In genomic region chr2:187478719-187479118, GRCh38 we compare ENCODE assay signal across 16 cellular contexts. TPM values are rescaled to one million over a fixed set of nuclear protein-coding genes. Genes with fewer than 3 reads are reported as not detected.
DNase-seq lines count a peak whose midpoint lies in the region; ATAC-seq and TF ChIP-seq lines count a peak whose summit lies in the region.
"Had no signal": no experiment of that assay in that cellular context is flagged by ENCODE, and none has a peak within 500 bp of the region (broad histone marks: within the 10 kb centered on the region; RNA-seq: fewer than 3 reads in every experiment).

No MANE protein-coding gene starts in this region.

- TF ChIP-seq CTCF in MCF 10A (IDR thresholded peaks at IDR 0.05; ENCODE audit: unreplicated experiment) (no peak), breast epithelium (IDR thresholded peaks at IDR 0.05) (no peak), IMR-90 (conservative IDR thresholded peaks at IDR 0.05; ENCODE audit: low read depth, low read length) (no peak), fibroblast of villous mesenchyme (IDR thresholded peaks at IDR 0.05; ENCODE audit: insufficient read depth, low read depth, low read length) (no peak), vagina (IDR thresholded peaks at IDR 0.05) (no peak)

- no peaks in the 10 kb centered on the region for H3K9me1 ChIP-seq in IMR-90 (ENCODE audit: insufficient read depth, low read length)

- TF ChIP-seq RAD21 in IMR-90 (IDR thresholded peaks at IDR 0.05; ENCODE audit: low read length) = no peak

- H2AK9ac ChIP-seq in IMR-90 (replicated peaks; ENCODE audit: low read depth, low read length, poor library complexity) = no peak overlapping the region

- H3K4me1 ChIP-seq in breast epithelium = no peaks in the 10 kb centered on the region
- H3K4me1 ChIP-seq in IMR-90 (ENCODE audit: control insufficient read depth, insufficient read depth, low read length) = no peaks in the 10 kb centered on the region
- no peaks in the 10 kb centered on the region for H3K4me1 ChIP-seq in vagina
- H3K4me1 ChIP-seq: BLaER1 had no signal

- H2BK120ac ChIP-seq in IMR-90 (ENCODE audit: low read depth, low read length) = no peak overlapping the region

- H3K18ac ChIP-seq in IMR-90 (ENCODE audit: low read depth, low read length) = no peak overlapping the region

- H3K36me3 ChIP-seq in breast epithelium (no peaks in the 10 kb centered on the region), IMR-90 (ENCODE audit: control insufficient read depth, insufficient read depth, low read length) (peaks cover 22% of the 10 kb centered on the region), vagina (no peaks in the 10 kb centered on the region)
- H3K36me3 ChIP-seq: BLaER1 had no signal

- no peak overlapping the region for H3K4me3 ChIP-seq in breast epithelium
- no peak overlapping the region for H3K4me3 ChIP-seq in IMR-90 (ENCODE audit: insufficient read depth, low read depth, low read length)
- H3K4me3 ChIP-seq in fibroblast of villous mesenchyme (ENCODE audit: low read depth, low read length) = no peak overlapping the region
- H3K4me3 ChIP-seq in vagina = no peak overlapping the region
- H3K4me3 ChIP-seq: BLaER1, GM12878 had no signal

- H3K27me3 Mint-ChIP-seq in MCF 10A (ENCODE audit: insufficient read depth, unreplicated experiment) = no peaks in the 10 kb centered on the region
- H3K27me3 Mint-ChIP-seq: CD4-positive, alpha-beta memory T cell had no signal

- no peaks in the 10 kb centered on the region for H4K20me1 ChIP-seq in IMR-90 (ENCODE audit: insufficient read depth, low read length)
- H4K20me1 ChIP-seq: BLaER1 had no signal

- no peak overlapping the region for H4K8ac ChIP-seq in IMR-90 (ENCODE audit: low read depth in 2 of 2, low read length in 2 of 2)

- CTCF ChIA-PET in MCF 10A (lab: Yijun Ruan, JAX) = no interaction called here
- CTCF ChIA-PET in IMR-90 (lab: Yijun Ruan, JAX) = no interaction called here

- POLR2A ChIA-PET in MCF 10A (lab: Yijun Ruan, JAX) = no interaction called here
- POLR2A ChIA-PET in IMR-90 (lab: Charles Lee; ENCODE audit: unreplicated experiment) = no interaction called here

- H3K9ac ChIP-seq in IMR-90 (ENCODE audit: low read depth, low read length) = no peak overlapping the region
- H3K9ac ChIP-seq: BLaER1 had no signal

- no peak overlapping the region for H2AFZ ChIP-seq in IMR-90 (replicated peaks; ENCODE audit: low read length, poor library complexity)

- H3K4me2 ChIP-seq in IMR-90 (ENCODE audit: low read depth, low read length) = no peak overlapping the region
- H3K4me2 ChIP-seq: BLaER1 had no signal

- BruUV-seq in MCF 10A (replicated peaks; lab: Mats Ljungman, UMichigan) (no TSS peak), IMR-90 (replicated peaks; lab: Mats Ljungman, UMichigan) (no TSS peak)

- ATAC-seq in IMR-90 (ENCODE audit: low read depth) (peak; percentile 35; the same call in 1 of the 2 replicates), HG03460 (IDR thresholded peaks at IDR 0.05; ENCODE audit: unreplicated experiment) (no peak)
- ATAC-seq: GM12878 had no signal

- no peaks in the 10 kb centered on the region for H3K4me1 Mint-ChIP-seq in MCF 10A (ENCODE audit: insufficient read depth, unreplicated experiment)
- H3K4me1 Mint-ChIP-seq: CD4-positive, alpha-beta memory T cell had no signal

- intact Hi-C loops in MCF 10A (cut with micrococcal nuclease) = no loop called here
- intact Hi-C loops in breast epithelium (cut with DNase I; ENCODE audit: low total_unique reads) = no loop called here
- intact Hi-C loops in IMR-90 (cut with micrococcal nuclease) = no loop called here
- intact Hi-C loops in vagina (cut with DNase I) = no loop called here

- DNase-seq in MCF 10A (ENCODE audit: unreplicated experiment) = no peak
- DNase-seq in breast epithelium (ENCODE audit: low spot score in 2 of 2) = no peak
- DNase-seq in IMR-90 = peak; percentile 32
- DNase-seq in fibroblast of villous mesenchyme (ENCODE audit: low read depth) = peak; percentile 26
- DNase-seq in NCI-H2029 (lab: John Stamatoyannopoulos, UW) = no peak
- DNase-seq in vagina (ENCODE audit: extremely low spot score in 2 of 2) = no peak
- DNase-seq: 8988T; CD4-positive, alpha-beta memory T cell; DMS153; DMS79 treated with DMSO at 0.1 percent for 48 hours; GOT3; H7 had no signal

- H2AK5ac ChIP-seq in IMR-90 (ENCODE audit: low read depth, low read length) = no peak overlapping the region

- no peak overlapping the region for H3K23ac ChIP-seq in IMR-90 (ENCODE audit: low read depth, low read length)

- no peak overlapping the region for H2BK5ac ChIP-seq in IMR-90 (ENCODE audit: low read depth, low read length, poor library complexity, severe bottlenecking)

- no peak overlapping the region for H3K4me3 Mint-ChIP-seq in MCF 10A (ENCODE audit: unreplicated experiment)
- H3K4me3 Mint-ChIP-seq: CD14-positive monocyte; CD4-positive, alpha-beta memory T cell had no signal

- dilution Hi-C loops in IMR-90 (cut with HindIII; ENCODE audit: low sequenced_read_pairs, unreplicated experiment) = no loop called here

- H3K9me3 Mint-ChIP-seq in MCF 10A (ENCODE audit: unreplicated experiment) = no peaks in the 10 kb centered on the region
- H3K9me3 Mint-ChIP-seq: CD4-positive, alpha-beta memory T cell had no signal

- peaks cover 3 to 4% of the 10 kb centered on the region in 2 experiments; a peak in 1 of 4 replicates for H3K79me1 ChIP-seq in IMR-90 (ENCODE audit: low read depth in 1 of 2, low read length in 2 of 2)

- H2BK15ac ChIP-seq in IMR-90 (ENCODE audit: low read depth, low read length) = no peak overlapping the region

- in situ Hi-C loops in IMR-90 (cut with MboI; ENCODE audit: low sequenced_read_pairs) = no loop called here

- no peak overlapping the region for H3K14ac ChIP-seq in IMR-90 (replicated peaks; ENCODE audit: low read depth, low read length)

- H3K36me3 Mint-ChIP-seq in MCF 10A (ENCODE audit: insufficient read depth, unreplicated experiment) = peaks cover 55% of the 10 kb centered on the region
- H3K36me3 Mint-ChIP-seq: CD14-positive monocyte; CD4-positive, alpha-beta memory T cell had no signal

- TF ChIP-seq POLR2A in breast epithelium (IDR thresholded peaks at IDR 0.05) = no peak
- TF ChIP-seq POLR2A in IMR-90 (IDR thresholded peaks at IDR 0.05; ENCODE audit: low read depth, low read length) = no peak
- no peak for TF ChIP-seq POLR2A in vagina (IDR thresholded peaks at IDR 0.05)

- H2BK20ac ChIP-seq in IMR-90 (ENCODE audit: low read depth, low read length) = no peak overlapping the region

- H4K5ac ChIP-seq in IMR-90 (ENCODE audit: low read depth, low read length) = no peak overlapping the region

- H3K27ac Mint-ChIP-seq in MCF 10A (ENCODE audit: low read depth, unreplicated experiment) = peak overlapping the region; percentile 13
- H3K27ac Mint-ChIP-seq: CD14-positive monocyte; CD4-positive, alpha-beta memory T cell had no signal

- no CpG with 5 or more reads among the region's 2 CpGs for WGBS in IMR-90 (ENCODE audit: extremely low coverage in 2 of 2, insufficient read length in 1 of 2), 2 experiments

- H3K9me3 ChIP-seq in breast epithelium (no peaks in the 10 kb centered on the region), IMR-90 (ENCODE audit: control insufficient read depth, insufficient read depth, low read length) (no peaks in the 10 kb centered on the region), vagina (no peaks in the 10 kb centered on the region)
- H3K9me3 ChIP-seq: BLaER1 had no signal

- no peak overlapping the region for H3K56ac ChIP-seq in IMR-90 (ENCODE audit: extremely low read depth, insufficient read depth, low read length)

- H3K27ac ChIP-seq in breast epithelium (no peak overlapping the region), IMR-90 (ENCODE audit: insufficient read depth, low read length) (no peak overlapping the region), vagina (no peak overlapping the region)
- H3K27ac ChIP-seq: BLaER1 had no signal

- no peak overlapping the region for H4K91ac ChIP-seq in IMR-90 (ENCODE audit: insufficient read depth, low read depth, low read length)

- H3K27me3 ChIP-seq in breast epithelium (no peaks in the 10 kb centered on the region), IMR-90 (ENCODE audit: control insufficient read depth, insufficient read depth, low read length) (no peaks in the 10 kb centered on the region), vagina (no peaks in the 10 kb centered on the region)
- H3K27me3 ChIP-seq: BLaER1 had no signal

- H3K4ac ChIP-seq in IMR-90 (ENCODE audit: low read depth, low read length) = no peak overlapping the region

TF ChIP-seq in IMR-90, 13 proteins besides CTCF, POLR2A, EP300 and RAD21 (continues in another document):
- no peak for TF ChIP-seq SMC3 (IDR thresholded peaks at IDR 0.05; ENCODE audit: low read depth, low read length)
- no peak for TF ChIP-seq RFX5 (IDR thresholded peaks at IDR 0.05; ENCODE audit: low read depth, low read length)
- no peak for TF ChIP-seq MAFK (IDR thresholded peaks at IDR 0.05; ENCODE audit: low read depth, low read length)
- no peak for TF ChIP-seq CHD1 (IDR thresholded peaks at IDR 0.05; ENCODE audit: low read depth, low read length)
- TF ChIP-seq RCOR1 (IDR thresholded peaks at IDR 0.05; ENCODE audit: insufficient replicate concordance, low read length) = no peak
- no peak for TF ChIP-seq ELK1 (IDR thresholded peaks at IDR 0.05; ENCODE audit: borderline replicate concordance, low read depth, low read length)
- TF ChIP-seq CEBPB (IDR thresholded peaks at IDR 0.05; ENCODE audit: low read depth, low read length) = no peak
- TF ChIP-seq FOS (IDR thresholded peaks at IDR 0.05; ENCODE audit: low read depth, low read length) = no peak
- no peak for TF ChIP-seq MAZ (IDR thresholded peaks at IDR 0.05; ENCODE audit: borderline replicate concordance, low read depth, low read length)
- TF ChIP-seq NFE2L2 (IDR thresholded peaks at IDR 0.05; ENCODE audit: low read depth, low read length) = no peak
- no peak for TF ChIP-seq BHLHE40 (IDR thresholded peaks at IDR 0.05; ENCODE audit: low read depth, low read length)
- TF ChIP-seq MXI1 (IDR thresholded peaks at IDR 0.05; ENCODE audit: borderline replicate concordance, low read depth, low read length) = no peak

RNA-seq across cellular contexts. Expression of gene CALCRL, which starts 30.7 kb away (rescaled TPM):
- total RNA-seq in MCF 10A (2022) (0.16 and 0.32 TPM in 2 replicates), breast epithelium (100 to 1,000 TPM in 1 of 3 donors, 10 to 100 TPM in 2; 40.4 to 164 (median 57.4) TPM), IMR-90 (2012; rRNA removed) (2.5 and 3.0 TPM in 2 replicates), fibroblast of villous mesenchyme (1.9 and 2.2 TPM in 2 replicates), vagina (19.2 TPM)
- polyA plus RNA-seq in IMR-90 (2012; rRNA removed) = 0.65 and 0.66 TPM in 2 replicates
- 0.25 and 0.27 TPM in 2 replicates for polyA plus RNA-seq in IMR-90 (2012; cell fraction: cytosol; rRNA removed)
- polyA plus RNA-seq in IMR-90 (2012; cell fraction: nucleus; rRNA removed; ENCODE audit: low replicate concordance) = 0.12 and 0.66 TPM in 2 replicates
- polyA plus RNA-seq: CD4-positive, alpha-beta memory T cell had no signal

Comparison
In these comparisons a context has a peak if more than half of its experiments do, and no peak if none do; other contexts are left out.
1. DNase-seq: peak in IMR-90 (single experiment) and fibroblast of villous mesenchyme (single experiment); none in MCF 10A (single experiment), breast epithelium (0 of 2), NCI-H2029 (single experiment) and vagina (0 of 2).